In the genomic region with DNA sequence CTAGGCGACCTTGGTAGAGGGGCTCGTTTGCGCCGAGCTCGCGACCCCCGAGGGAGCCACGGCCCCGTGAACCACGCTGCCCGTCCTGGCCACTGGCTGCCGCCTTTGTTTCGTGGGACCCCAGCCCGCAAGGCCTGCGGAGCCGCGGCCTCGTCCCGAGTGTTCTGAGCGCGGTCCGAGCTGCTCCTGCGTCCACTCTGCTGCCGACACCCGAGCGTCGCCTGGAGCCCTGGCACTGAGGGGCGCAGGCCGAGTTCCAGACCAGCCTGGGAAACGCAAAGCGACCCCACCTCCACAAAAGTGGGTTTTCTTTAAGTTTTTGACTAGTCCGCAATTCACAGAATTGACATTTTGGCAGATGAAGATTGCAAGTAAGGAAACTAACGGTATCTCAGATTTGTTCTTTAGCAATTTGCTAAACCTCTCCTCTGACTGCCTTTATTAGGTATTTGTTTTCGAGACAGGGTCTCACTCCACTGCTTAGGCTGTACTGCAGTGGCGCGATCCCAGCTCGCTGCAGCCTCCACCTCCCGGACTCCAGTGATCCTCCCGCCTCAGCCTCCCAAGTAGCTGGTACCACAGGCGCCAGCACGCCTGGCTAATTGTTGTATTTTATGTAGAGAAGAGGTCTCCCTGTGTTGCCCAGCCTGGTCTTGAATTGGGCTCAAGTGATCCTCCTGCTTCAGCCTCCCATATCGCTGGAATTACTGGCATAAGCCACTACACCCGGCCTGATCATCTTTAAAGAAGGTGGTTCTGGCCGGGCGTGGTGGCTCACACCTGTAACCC, we compare ENCODE assay signal across 1 cellular context.
TF ChIP-seq lines count a peak whose summit lies in the region.

No MANE protein-coding gene starts in this region.

TF ChIP-seq in liver, 16 proteins besides CTCF, POLR2A, EP300 and RAD21 (continued from another document):
- TF ChIP-seq REST (IDR thresholded peaks at IDR 0.05) (no peak), TAF1 (conservative IDR thresholded peaks at IDR 0.05) (no peak), RXRA (IDR thresholded peaks at IDR 0.05) (no peak), HNF4G (IDR thresholded peaks at IDR 0.05) (no peak), GABPA (IDR thresholded peaks at IDR 0.05 in 1 of 2, conservative IDR thresholded peaks at IDR 0.05 in 1 of 2) (no peak), MAX (IDR thresholded peaks at IDR 0.05) (no peak), JUND (IDR thresholded peaks at IDR 0.05) (no peak), EGR1 (IDR thresholded peaks at IDR 0.05; ENCODE audit: low read depth in 2 of 2) (no peak), ZBTB33 (IDR thresholded peaks at IDR 0.05) (no peak)
